In genomic region chr22:42581762-42582716, GRCh38 we compare ENCODE assay signal across 1 cellular context.
TF ChIP-seq lines count a peak whose summit lies in the region.

No MANE protein-coding gene starts in this region.

TF ChIP-seq in HepG2, 621 proteins besides CTCF, POLR2A, EP300 and RAD21 (continued from another document):
- TF ChIP-seq, protein P1, sequence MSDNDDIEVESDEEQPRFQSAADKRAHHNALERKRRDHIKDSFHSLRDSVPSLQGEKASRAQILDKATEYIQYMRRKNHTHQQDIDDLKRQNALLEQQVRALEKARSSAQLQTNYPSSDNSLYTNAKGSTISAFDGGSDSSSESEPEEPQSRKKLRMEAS (IDR thresholded peaks at IDR 0.05) = peak; percentile 55; the same call in 1 of the 2 replicates
- TF ChIP-seq MED13 (CRISPR knock-in tag; IDR thresholded peaks at IDR 0.05) (0 out of 2 replicates have a peak, but pooled peaks have one; percentile 14), NR1H2 (CRISPR knock-in tag; IDR thresholded peaks at IDR 0.05; ENCODE audit: borderline replicate concordance, low read depth) (no peak), SP5 (CRISPR knock-in tag; IDR thresholded peaks at IDR 0.05; ENCODE audit: borderline replicate concordance, low read depth) (peak; percentile 73; the same call in 1 of the 2 replicates), RNF2 (conservative IDR thresholded peaks at IDR 0.05; ENCODE audit: low read depth) (no peak), THAP11 (CRISPR knock-in tag; IDR thresholded peaks at IDR 0.05) (peak; percentile 75), ZNF619 (CRISPR knock-in tag; IDR thresholded peaks at IDR 0.05) (no peak), PHF20 (CRISPR knock-in tag; IDR thresholded peaks at IDR 0.05) (peak; percentile 51), RBFOX2 (IDR thresholded peaks at IDR 0.05; ENCODE audit: low read depth, low read length) (peak; percentile 82), JUND (CRISPR knock-in tag; IDR thresholded peaks at IDR 0.05) (0 out of 2 replicates have a peak, but pooled peaks have one; percentile 22), NONO (IDR thresholded peaks at IDR 0.05) (no peak), NONO (CRISPR knock-in tag; conservative IDR thresholded peaks at IDR 0.05) (peak; percentile 66), ZNF563 (CRISPR knock-in tag; IDR thresholded peaks at IDR 0.05) (peak; percentile 47; the same call in 1 of the 2 replicates), TAF1 (CRISPR knock-in tag; IDR thresholded peaks at IDR 0.05) (peak; percentile 80), ZNF20 (CRISPR knock-in tag; IDR thresholded peaks at IDR 0.05) (no peak), RBM22 (optimal IDR thresholded peaks at IDR 0.05; ENCODE audit: low read length) (peak; percentile 21), U2AF1 (optimal IDR thresholded peaks at IDR 0.05; ENCODE audit: low read depth, low read length) (no peak), RFX3 (CRISPR knock-in tag; IDR thresholded peaks at IDR 0.05) (no peak), SMAD3 (CRISPR knock-in tag; IDR thresholded peaks at IDR 0.05) (no peak), ZNF883 (CRISPR knock-in tag; IDR thresholded peaks at IDR 0.05; ENCODE audit: not compliant biosample characterization) (no peak), ELF1 (CRISPR knock-in tag; IDR thresholded peaks at IDR 0.05) (no peak), MXI1 (IDR thresholded peaks at IDR 0.05; ENCODE audit: borderline replicate concordance, low read depth, low read length) (peak; percentile 56; the same call in 1 of the 3 replicates), ZNF713 (CRISPR knock-in tag; IDR thresholded peaks at IDR 0.05) (no peak), GMEB1 (CRISPR knock-in tag; IDR thresholded peaks at IDR 0.05; ENCODE audit: borderline replicate concordance) (0 out of 2 replicates have a peak, but pooled peaks have one; percentile 16), YEATS4 (CRISPR knock-in tag; IDR thresholded peaks at IDR 0.05; ENCODE audit: borderline replicate concordance) (peak; percentile 43; the same call in 1 of the 2 replicates), YY1 (IDR thresholded peaks at IDR 0.05; ENCODE audit: insufficient read depth, insufficient replicate concordance, low read depth, low read length) (peak; percentile 94), THAP9 (CRISPR knock-in tag; IDR thresholded peaks at IDR 0.05; ENCODE audit: borderline replicate concordance) (no peak; the same call in 1 of the 2 replicates), ZZZ3 (CRISPR knock-in tag; IDR thresholded peaks at IDR 0.05; ENCODE audit: borderline replicate concordance) (no peak), ZBTB26 (CRISPR knock-in tag; IDR thresholded peaks at IDR 0.05; ENCODE audit: borderline replicate concordance) (no peak), ZNF468 (CRISPR knock-in tag; IDR thresholded peaks at IDR 0.05) (no peak), BRCA1 (CRISPR knock-in tag; IDR thresholded peaks at IDR 0.05) (no peak), NAIF1 (CRISPR knock-in tag; IDR thresholded peaks at IDR 0.05; ENCODE audit: borderline replicate concordance) (no peak), FOSL1 (CRISPR knock-in tag; IDR thresholded peaks at IDR 0.05; ENCODE audit: borderline replicate concordance) (no peak), SMARCC2 (IDR thresholded peaks at IDR 0.05) (no peak), THYN1 (CRISPR knock-in tag; IDR thresholded peaks at IDR 0.05; ENCODE audit: borderline replicate concordance, low read depth) (no peak), ZFY (CRISPR knock-in tag; IDR thresholded peaks at IDR 0.05) (peak; percentile 64), ZSCAN20 (CRISPR knock-in tag; IDR thresholded peaks at IDR 0.05; ENCODE audit: borderline replicate concordance) (no peak), ZNF891 (CRISPR knock-in tag; IDR thresholded peaks at IDR 0.05) (0 out of 2 replicates have a peak, but pooled peaks have one; percentile 41)
- TF ChIP-seq, protein P2, sequence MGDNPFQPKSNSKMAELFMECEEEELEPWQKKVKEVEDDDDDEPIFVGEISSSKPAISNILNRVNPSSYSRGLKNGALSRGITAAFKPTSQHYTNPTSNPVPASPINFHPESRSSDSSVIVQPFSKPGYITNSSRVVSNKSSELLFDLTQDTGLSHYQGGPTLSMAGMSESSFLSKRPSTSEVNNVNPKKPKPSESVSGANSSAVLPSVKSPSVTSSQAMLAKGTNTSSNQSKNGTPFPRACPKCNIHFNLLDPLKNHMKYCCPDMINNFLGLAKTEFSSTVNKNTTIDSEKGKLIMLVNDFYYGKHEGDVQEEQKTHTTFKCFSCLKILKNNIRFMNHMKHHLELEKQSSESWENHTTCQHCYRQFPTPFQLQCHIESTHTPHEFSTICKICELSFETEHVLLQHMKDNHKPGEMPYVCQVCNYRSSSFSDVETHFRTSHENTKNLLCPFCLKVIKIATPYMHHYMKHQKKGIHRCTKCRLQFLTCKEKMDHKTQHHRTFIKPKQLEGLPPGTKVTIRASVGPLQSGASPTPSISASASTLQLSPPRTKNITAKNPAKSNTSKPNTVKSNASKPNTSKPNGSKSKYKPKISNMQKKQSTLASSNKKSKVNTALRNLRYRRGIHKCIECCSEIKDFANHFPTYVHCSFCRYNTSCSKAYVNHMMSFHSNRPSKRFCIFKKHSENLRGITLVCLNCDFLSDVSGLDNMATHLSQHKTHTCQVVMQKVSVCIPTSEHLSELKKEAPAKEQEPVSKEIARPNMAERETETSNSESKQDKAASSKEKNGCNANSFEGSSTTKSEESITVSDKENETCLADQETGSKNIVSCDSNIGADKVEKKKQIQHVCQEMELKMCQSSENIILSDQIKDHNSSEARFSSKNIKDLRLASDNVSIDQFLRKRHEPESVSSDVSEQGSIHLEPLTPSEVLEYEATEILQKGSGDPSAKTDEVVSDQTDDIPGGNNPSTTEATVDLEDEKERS (CRISPR knock-in tag; IDR thresholded peaks at IDR 0.05) = no peak
- TF ChIP-seq, protein P3, sequence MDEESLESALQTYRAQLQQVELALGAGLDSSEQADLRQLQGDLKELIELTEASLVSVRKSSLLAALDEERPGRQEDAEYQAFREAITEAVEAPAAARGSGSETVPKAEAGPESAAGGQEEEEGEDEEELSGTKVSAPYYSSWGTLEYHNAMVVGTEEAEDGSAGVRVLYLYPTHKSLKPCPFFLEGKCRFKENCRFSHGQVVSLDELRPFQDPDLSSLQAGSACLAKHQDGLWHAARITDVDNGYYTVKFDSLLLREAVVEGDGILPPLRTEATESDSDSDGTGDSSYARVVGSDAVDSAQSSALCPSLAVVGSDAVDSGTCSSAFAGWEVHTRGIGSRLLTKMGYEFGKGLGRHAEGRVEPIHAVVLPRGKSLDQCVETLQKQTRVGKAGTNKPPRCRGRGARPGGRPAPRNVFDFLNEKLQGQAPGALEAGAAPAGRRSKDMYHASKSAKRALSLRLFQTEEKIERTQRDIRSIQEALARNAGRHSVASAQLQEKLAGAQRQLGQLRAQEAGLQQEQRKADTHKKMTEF (CRISPR knock-in tag; IDR thresholded peaks at IDR 0.05) = peak; percentile 47; the same call in 1 of the 2 replicates
- TF ChIP-seq, protein P4, sequence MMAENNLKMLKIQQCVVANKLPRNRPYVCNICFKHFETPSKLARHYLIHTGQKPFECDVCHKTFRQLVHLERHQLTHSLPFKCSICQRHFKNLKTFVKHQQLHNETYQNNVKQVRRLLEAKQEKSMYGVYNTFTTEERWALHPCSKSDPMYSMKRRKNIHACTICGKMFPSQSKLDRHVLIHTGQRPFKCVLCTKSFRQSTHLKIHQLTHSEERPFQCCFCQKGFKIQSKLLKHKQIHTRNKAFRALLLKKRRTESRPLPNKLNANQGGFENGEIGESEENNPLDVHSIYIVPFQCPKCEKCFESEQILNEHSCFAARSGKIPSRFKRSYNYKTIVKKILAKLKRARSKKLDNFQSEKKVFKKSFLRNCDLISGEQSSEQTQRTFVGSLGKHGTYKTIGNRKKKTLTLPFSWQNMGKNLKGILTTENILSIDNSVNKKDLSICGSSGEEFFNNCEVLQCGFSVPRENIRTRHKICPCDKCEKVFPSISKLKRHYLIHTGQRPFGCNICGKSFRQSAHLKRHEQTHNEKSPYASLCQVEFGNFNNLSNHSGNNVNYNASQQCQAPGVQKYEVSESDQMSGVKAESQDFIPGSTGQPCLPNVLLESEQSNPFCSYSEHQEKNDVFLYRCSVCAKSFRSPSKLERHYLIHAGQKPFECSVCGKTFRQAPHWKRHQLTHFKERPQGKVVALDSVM (CRISPR knock-in tag; IDR thresholded peaks at IDR 0.05) = no peak
- TF ChIP-seq, protein P5, sequence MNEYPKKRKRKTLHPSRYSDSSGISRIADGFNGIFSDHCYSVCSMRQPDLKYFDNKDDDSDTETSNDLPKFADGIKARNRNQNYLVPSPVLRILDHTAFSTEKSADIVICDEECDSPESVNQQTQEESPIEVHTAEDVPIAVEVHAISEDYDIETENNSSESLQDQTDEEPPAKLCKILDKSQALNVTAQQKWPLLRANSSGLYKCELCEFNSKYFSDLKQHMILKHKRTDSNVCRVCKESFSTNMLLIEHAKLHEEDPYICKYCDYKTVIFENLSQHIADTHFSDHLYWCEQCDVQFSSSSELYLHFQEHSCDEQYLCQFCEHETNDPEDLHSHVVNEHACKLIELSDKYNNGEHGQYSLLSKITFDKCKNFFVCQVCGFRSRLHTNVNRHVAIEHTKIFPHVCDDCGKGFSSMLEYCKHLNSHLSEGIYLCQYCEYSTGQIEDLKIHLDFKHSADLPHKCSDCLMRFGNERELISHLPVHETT (CRISPR knock-in tag; conservative IDR thresholded peaks at IDR 0.05) = no peak
- TF ChIP-seq, protein P6, sequence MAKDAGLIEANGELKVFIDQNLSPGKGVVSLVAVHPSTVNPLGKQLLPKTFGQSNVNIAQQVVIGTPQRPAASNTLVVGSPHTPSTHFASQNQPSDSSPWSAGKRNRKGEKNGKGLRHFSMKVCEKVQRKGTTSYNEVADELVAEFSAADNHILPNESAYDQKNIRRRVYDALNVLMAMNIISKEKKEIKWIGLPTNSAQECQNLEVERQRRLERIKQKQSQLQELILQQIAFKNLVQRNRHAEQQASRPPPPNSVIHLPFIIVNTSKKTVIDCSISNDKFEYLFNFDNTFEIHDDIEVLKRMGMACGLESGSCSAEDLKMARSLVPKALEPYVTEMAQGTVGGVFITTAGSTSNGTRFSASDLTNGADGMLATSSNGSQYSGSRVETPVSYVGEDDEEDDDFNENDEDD (CRISPR knock-in tag; IDR thresholded peaks at IDR 0.05; ENCODE audit: borderline replicate concordance) = peak; percentile 76; the same call in 1 of the 2 replicates
- TF ChIP-seq, protein P7, sequence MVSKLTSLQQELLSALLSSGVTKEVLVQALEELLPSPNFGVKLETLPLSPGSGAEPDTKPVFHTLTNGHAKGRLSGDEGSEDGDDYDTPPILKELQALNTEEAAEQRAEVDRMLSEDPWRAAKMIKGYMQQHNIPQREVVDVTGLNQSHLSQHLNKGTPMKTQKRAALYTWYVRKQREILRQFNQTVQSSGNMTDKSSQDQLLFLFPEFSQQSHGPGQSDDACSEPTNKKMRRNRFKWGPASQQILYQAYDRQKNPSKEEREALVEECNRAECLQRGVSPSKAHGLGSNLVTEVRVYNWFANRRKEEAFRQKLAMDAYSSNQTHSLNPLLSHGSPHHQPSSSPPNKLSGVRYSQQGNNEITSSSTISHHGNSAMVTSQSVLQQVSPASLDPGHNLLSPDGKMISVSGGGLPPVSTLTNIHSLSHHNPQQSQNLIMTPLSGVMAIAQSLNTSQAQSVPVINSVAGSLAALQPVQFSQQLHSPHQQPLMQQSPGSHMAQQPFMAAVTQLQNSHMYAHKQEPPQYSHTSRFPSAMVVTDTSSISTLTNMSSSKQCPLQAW (CRISPR knock-in tag; IDR thresholded peaks at IDR 0.05) = 0 out of 2 replicates have a peak, but pooled peaks have one; percentile 24
- TF ChIP-seq, protein P8, sequence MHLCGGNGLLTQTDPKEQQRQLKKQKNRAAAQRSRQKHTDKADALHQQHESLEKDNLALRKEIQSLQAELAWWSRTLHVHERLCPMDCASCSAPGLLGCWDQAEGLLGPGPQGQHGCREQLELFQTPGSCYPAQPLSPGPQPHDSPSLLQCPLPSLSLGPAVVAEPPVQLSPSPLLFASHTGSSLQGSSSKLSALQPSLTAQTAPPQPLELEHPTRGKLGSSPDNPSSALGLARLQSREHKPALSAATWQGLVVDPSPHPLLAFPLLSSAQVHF (CRISPR knock-in tag; IDR thresholded peaks at IDR 0.05) = 0 out of 2 replicates have a peak, but pooled peaks have one; percentile 53
